In genomic region chr20:16621435-16622141, GRCh38 we compare ENCODE assay signal across 2 cellular contexts.
TF ChIP-seq lines count a peak whose summit lies in the region.

No MANE protein-coding gene starts in this region.

TF ChIP-seq in HepG2, 621 proteins besides CTCF, POLR2A, EP300 and RAD21:
- TF ChIP-seq, protein P1, sequence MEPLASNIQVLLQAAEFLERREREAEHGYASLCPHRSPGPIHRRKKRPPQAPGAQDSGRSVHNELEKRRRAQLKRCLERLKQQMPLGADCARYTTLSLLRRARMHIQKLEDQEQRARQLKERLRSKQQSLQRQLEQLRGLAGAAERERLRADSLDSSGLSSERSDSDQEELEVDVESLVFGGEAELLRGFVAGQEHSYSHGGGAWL (CRISPR knock-in tag; IDR thresholded peaks at IDR 0.05): no peak
- TF ChIP-seq STAG1 (CRISPR knock-in tag; IDR thresholded peaks at IDR 0.05): peak; percentile 38; the same call in 1 of the 2 replicates

TF ChIP-seq in liver, 16 proteins besides CTCF, POLR2A, EP300 and RAD21:
- TF ChIP-seq, protein P2, sequence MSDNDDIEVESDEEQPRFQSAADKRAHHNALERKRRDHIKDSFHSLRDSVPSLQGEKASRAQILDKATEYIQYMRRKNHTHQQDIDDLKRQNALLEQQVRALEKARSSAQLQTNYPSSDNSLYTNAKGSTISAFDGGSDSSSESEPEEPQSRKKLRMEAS (IDR thresholded peaks at IDR 0.05): no peak
- TF ChIP-seq HNF4G (IDR thresholded peaks at IDR 0.05) (no peak), HNF4A (conservative IDR thresholded peaks at IDR 0.05) (no peak), YY1 (IDR thresholded peaks at IDR 0.05) (no peak), GABPA (IDR thresholded peaks at IDR 0.05 in 1 of 2, conservative IDR thresholded peaks at IDR 0.05 in 1 of 2) (no peak), SP1 (IDR thresholded peaks at IDR 0.05) (no peak), NR2F2 (IDR thresholded peaks at IDR 0.05) (no peak), FOXA1 (IDR thresholded peaks at IDR 0.05) (no peak), JUND (IDR thresholded peaks at IDR 0.05) (no peak), REST (IDR thresholded peaks at IDR 0.05) (no peak), RXRA (IDR thresholded peaks at IDR 0.05) (no peak), TAF1 (conservative IDR thresholded peaks at IDR 0.05) (no peak), EGR1 (IDR thresholded peaks at IDR 0.05; ENCODE audit: low read depth in 2 of 2) (no peak), FOXA2 (IDR thresholded peaks at IDR 0.05) (no peak)
- TF ChIP-seq, protein P3, sequence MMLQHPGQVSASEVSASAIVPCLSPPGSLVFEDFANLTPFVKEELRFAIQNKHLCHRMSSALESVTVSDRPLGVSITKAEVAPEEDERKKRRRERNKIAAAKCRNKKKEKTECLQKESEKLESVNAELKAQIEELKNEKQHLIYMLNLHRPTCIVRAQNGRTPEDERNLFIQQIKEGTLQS (IDR thresholded peaks at IDR 0.05): no peak
- TF ChIP-seq, protein P4, sequence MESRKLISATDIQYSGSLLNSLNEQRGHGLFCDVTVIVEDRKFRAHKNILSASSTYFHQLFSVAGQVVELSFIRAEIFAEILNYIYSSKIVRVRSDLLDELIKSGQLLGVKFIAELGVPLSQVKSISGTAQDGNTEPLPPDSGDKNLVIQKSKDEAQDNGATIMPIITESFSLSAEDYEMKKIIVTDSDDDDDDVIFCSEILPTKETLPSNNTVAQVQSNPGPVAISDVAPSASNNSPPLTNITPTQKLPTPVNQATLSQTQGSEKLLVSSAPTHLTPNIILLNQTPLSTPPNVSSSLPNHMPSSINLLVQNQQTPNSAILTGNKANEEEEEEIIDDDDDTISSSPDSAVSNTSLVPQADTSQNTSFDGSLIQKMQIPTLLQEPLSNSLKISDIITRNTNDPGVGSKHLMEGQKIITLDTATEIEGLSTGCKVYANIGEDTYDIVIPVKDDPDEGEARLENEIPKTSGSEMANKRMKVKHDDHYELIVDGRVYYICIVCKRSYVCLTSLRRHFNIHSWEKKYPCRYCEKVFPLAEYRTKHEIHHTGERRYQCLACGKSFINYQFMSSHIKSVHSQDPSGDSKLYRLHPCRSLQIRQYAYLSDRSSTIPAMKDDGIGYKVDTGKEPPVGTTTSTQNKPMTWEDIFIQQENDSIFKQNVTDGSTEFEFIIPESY (IDR thresholded peaks at IDR 0.05): no peak
